13 cellular contexts compared by ENCODE assay signal in the genomic region with DNA sequence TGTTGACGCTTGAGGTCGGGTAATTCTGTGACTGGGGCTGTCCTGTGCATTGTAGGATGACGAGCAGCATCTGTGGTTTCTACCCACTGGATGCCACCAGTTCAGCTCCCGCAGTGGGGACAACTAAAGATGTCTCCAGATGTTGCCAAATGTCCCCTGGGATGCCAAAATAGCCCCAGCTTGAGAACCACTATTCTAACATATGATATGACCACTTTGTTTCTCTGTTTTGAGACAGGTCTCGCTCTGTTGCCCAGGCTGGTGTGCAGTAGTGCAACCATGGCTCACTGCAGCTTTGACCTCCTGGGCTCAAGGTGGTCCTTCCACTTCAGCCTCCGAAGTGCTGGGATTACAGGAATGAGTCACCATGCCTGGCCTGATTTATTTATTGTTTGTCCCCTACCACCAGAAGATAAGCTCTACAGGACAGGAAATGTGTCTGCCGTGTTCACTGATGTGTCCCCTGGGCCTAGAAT. TPM values are rescaled to one million over a fixed set of nuclear protein-coding genes. Genes with fewer than 3 reads are reported as not detected.
A peak's percentile ranks its signal among the peaks of the same experiment; 100 is the strongest.
DNase-seq lines count a peak whose midpoint lies in the region; ATAC-seq and TF ChIP-seq lines count a peak whose summit lies in the region.
"Had no signal": no experiment of that assay in that cellular context is flagged by ENCODE, and none has a peak within 500 bp of the region (broad histone marks: within the 10 kb centered on the region; RNA-seq: fewer than 3 reads in every experiment).

No MANE protein-coding gene starts in this region.

- H3K4me1 ChIP-seq in ovary (ENCODE audit: insufficient read depth): no peaks in the 10 kb centered on the region

- H3K27ac ChIP-seq in ovary: no peak overlapping the region
- H3K27ac ChIP-seq: sigmoid colon, SJSA1 had no signal

- H3K27me3 Mint-ChIP-seq in immature natural killer cell (ENCODE audit: low read depth in 3 of 3): peaks cover 0 to 5% (median 3%) of the 10 kb centered on the region in 3 donors
- H3K27me3 Mint-ChIP-seq: activated T-helper 17 cell treated with anti-CD3 and anti-CD28 coated beads, Interleukin-2, amount 50 U/mL, for 72 hours; central memory CD8-positive, alpha-beta T cell had no signal

- TF ChIP-seq EP300 in ovary (IDR thresholded peaks at IDR 0.05): no peak

- H3K27ac Mint-ChIP-seq in immature natural killer cell: no peak overlapping the region
- H3K27ac Mint-ChIP-seq: activated T-helper 17 cell treated with anti-CD3 and anti-CD28 coated beads, Interleukin-2, amount 50 U/mL, for 72 hours had no signal

- no peak for TF ChIP-seq POLR2A in ovary (IDR thresholded peaks at IDR 0.05)

- ATAC-seq in GM18858 (IDR thresholded peaks at IDR 0.05; ENCODE audit: unreplicated experiment): peak; percentile 39
- ATAC-seq in GM21619 (IDR thresholded peaks at IDR 0.05; ENCODE audit: unreplicated experiment): peak; percentile 52
- ATAC-seq in HG03432 (IDR thresholded peaks at IDR 0.05; ENCODE audit: unreplicated experiment): peak; percentile 62
- ATAC-seq: activated T-helper 17 cell treated with anti-CD3 and anti-CD28 coated beads, Interleukin-2, amount 50 U/mL, for 72 hours had no signal

- H3K4me1 Mint-ChIP-seq in immature natural killer cell: peaks cover 10 to 11% of the 10 kb centered on the region in 2 donors
- H3K4me1 Mint-ChIP-seq: activated T-helper 17 cell treated with anti-CD3 and anti-CD28 coated beads, Interleukin-2, amount 50 U/mL, for 72 hours had no signal

- intact Hi-C loops in ovary (cut with DNase I): no loop called here

- 70 to 72% (median 71%) methylated on average over 7 of the region's 7 CpGs for WGBS in ovary, 3 donors

- H3K4me3 ChIP-seq in ovary: no peak overlapping the region
- H3K4me3 ChIP-seq: sigmoid colon, SJSA1 had no signal

- DNase-seq in renal cortical epithelial cell (ENCODE audit: low read depth) (peak; percentile 8), Kasumi-1 (lab: John Stamatoyannopoulos, UW) (no peak), ovary (no peak), immature natural killer cell (no peak)
- DNase-seq: sigmoid colon had no signal

- no peak for TF ChIP-seq CTCF in ovary (IDR thresholded peaks at IDR 0.05)

- no peaks in the 10 kb centered on the region for H3K36me3 Mint-ChIP-seq in immature natural killer cell
- H3K36me3 Mint-ChIP-seq: type B pancreatic cell had no signal

- H3K9me3 Mint-ChIP-seq in immature natural killer cell: no peaks in the 10 kb centered on the region
- H3K9me3 Mint-ChIP-seq: activated T-helper 17 cell treated with anti-CD3 and anti-CD28 coated beads, Interleukin-2, amount 50 U/mL, for 72 hours; central memory CD8-positive, alpha-beta T cell; type B pancreatic cell had no signal

- H3K9me3 ChIP-seq in ovary: no peaks in the 10 kb centered on the region
- H3K9me3 ChIP-seq: Caco-2, sigmoid colon, SJSA1 had no signal

- no peaks in the 10 kb centered on the region for H3K36me3 ChIP-seq in ovary
- H3K36me3 ChIP-seq: sigmoid colon had no signal

- no peaks in the 10 kb centered on the region for H3K27me3 ChIP-seq in ovary
- H3K27me3 ChIP-seq: sigmoid colon, SJSA1 had no signal

- no peak overlapping the region for H3K4me3 Mint-ChIP-seq in immature natural killer cell
- H3K4me3 Mint-ChIP-seq: activated T-helper 17 cell treated with anti-CD3 and anti-CD28 coated beads, Interleukin-2, amount 50 U/mL, for 72 hours; central memory CD8-positive, alpha-beta T cell had no signal

RNA-seq across cellular contexts. Expression of a gene that starts 4.4 kb away (rescaled TPM):
- 7.5 and 34.4 TPM in 2 replicates for total RNA-seq in renal cortical epithelial cell
- total RNA-seq in ovary: 10 to 100 TPM; 17.5 to 28.6 (median 22.6) TPM
- polyA plus RNA-seq in ovary: 10 to 100 TPM; 14.4 to 20.4 TPM
- polyA plus RNA-seq in immature natural killer cell: 10 to 100 TPM; 15.3 to 36.1 (median 27.1) TPM

RNA-seq across cellular contexts. Expression of a gene that starts 11.7 kb away (rescaled TPM):
- total RNA-seq in renal cortical epithelial cell: 13.2 and 16.0 TPM in 2 replicates
- total RNA-seq in ovary: 10 to 100 TPM in 5 of 7 donors, 1 to 10 TPM in 2; 5.6 to 15.5 (median 13.0) TPM
- polyA plus RNA-seq in ovary: 1 to 10 TPM; 2.3 to 9.9 TPM
- 10 to 100 TPM in 2 of 3 donors, 1 to 10 TPM in 1; 9.2 to 16.4 (median 15.9) TPM for polyA plus RNA-seq in immature natural killer cell

RNA-seq across cellular contexts. Expression of a gene that starts 29.7 kb away (rescaled TPM):
- total RNA-seq in renal cortical epithelial cell: 8.7 and 9.4 TPM in 2 replicates
- total RNA-seq in ovary: 1 to 10 TPM; 2.6 to 9.5 (median 4.0) TPM
- polyA plus RNA-seq in ovary: 1 to 10 TPM in 1 of 2 donors, under 1 TPM in 1; 0.35 to 1.9 TPM
- polyA plus RNA-seq in immature natural killer cell: under 1 TPM in 2 of 3 donors, not detected in 1; 0.13 to 0.22 TPM

RNA-seq across cellular contexts. Expression of a gene that starts 36.4 kb away (rescaled TPM):
- total RNA-seq in renal cortical epithelial cell (38.4 and 161 TPM in 2 replicates), ovary (100 to 1,000 TPM; 231 to 380 (median 306) TPM)
- polyA plus RNA-seq in ovary (100 to 1,000 TPM; 131 to 388 TPM), immature natural killer cell (100 to 1,000 TPM in 1 of 3 donors, 10 to 100 TPM in 2; 51.1 to 142 (median 56.3) TPM)

RNA-seq across cellular contexts. Expression of a gene that starts 55.0 kb away (rescaled TPM):
- 0.05 TPM in 1 of 2 replicates, not detected in the other for total RNA-seq in renal cortical epithelial cell
- 10 to 100 TPM in 1 of 7 donors, 1 to 10 TPM in 5, under 1 TPM in 1; 0.24 to 12.0 (median 3.1) TPM for total RNA-seq in ovary
- 1 to 10 TPM; 1.9 to 6.7 TPM for polyA plus RNA-seq in ovary
- polyA plus RNA-seq in immature natural killer cell: 1 to 10 TPM in 1 of 3 donors, under 1 TPM in 1, not detected in 1; 0.63 to 1.1 TPM
